ENCODE assay signal across 10 cellular contexts in genomic region chr1:18947570-18947969, GRCh38. TPM values are rescaled to one million over a fixed set of nuclear protein-coding genes. Genes with fewer than 3 reads are reported as not detected.
DNase-seq lines count a peak whose midpoint lies in the region; ATAC-seq and TF ChIP-seq lines count a peak whose summit lies in the region.
"Had no signal": no experiment of that assay in that cellular context is flagged by ENCODE, and none has a peak within 500 bp of the region (broad histone marks: within the 10 kb centered on the region; RNA-seq: fewer than 3 reads in every experiment).

No MANE protein-coding gene starts in this region.

- TF ChIP-seq CTCF in cardiac muscle cell (IDR thresholded peaks at IDR 0.05; ENCODE audit: low read depth, low read length) (no peak), brain (conservative IDR thresholded peaks at IDR 0.05) (no peak), upper lobe of left lung (IDR thresholded peaks at IDR 0.05) (no peak)

- H3K36me3 Mint-ChIP-seq in brain, result no peaks in the 10 kb centered on the region
- H3K36me3 Mint-ChIP-seq in naive B cell, result no peaks in the 10 kb centered on the region

- H3K9me3 ChIP-seq in cardiac muscle cell (ENCODE audit: low read depth) (no peaks in the 10 kb centered on the region), upper lobe of left lung (no peaks in the 10 kb centered on the region)
- H3K9me3 ChIP-seq: right atrium auricular region had no signal

- ATAC-seq in naive B cell (ENCODE audit: low read depth in 2 of 2), result no peak
- no peak for ATAC-seq in upper lobe of left lung (ENCODE audit: low FRiP score in 2 of 2)

- H3K36me3 ChIP-seq in cardiac muscle cell (no peaks in the 10 kb centered on the region), upper lobe of left lung (no peaks in the 10 kb centered on the region)
- H3K36me3 ChIP-seq: right atrium auricular region had no signal

- TF ChIP-seq POLR2A in upper lobe of left lung (IDR thresholded peaks at IDR 0.05) (no peak), erythroblast (IDR thresholded peaks at IDR 0.05; ENCODE audit: low read length) (no peak)

- peaks cover 89% of the 10 kb centered on the region for H3K4me1 Mint-ChIP-seq in brain
- H3K4me1 Mint-ChIP-seq in naive B cell, result peaks cover 66 to 79% (median 79%) of the 10 kb centered on the region in 3 donors

- peaks cover 4% of the 10 kb centered on the region for H3K27me3 Mint-ChIP-seq in brain
- no peaks in the 10 kb centered on the region for H3K27me3 Mint-ChIP-seq in naive B cell

- H3K9me3 Mint-ChIP-seq in brain (peaks cover 0 to 4% (median 0%) of the 10 kb centered on the region in 5 experiments), naive B cell (no peaks in the 10 kb centered on the region)

- peak overlapping the region; percentile 35 to 94 (median 83) for H3K27ac Mint-ChIP-seq in brain
- peak overlapping the region in 3 of 6 donors; percentile 61 to 69 (median 65) for H3K27ac Mint-ChIP-seq in naive B cell

- H3K4me3 ChIP-seq in cardiac muscle cell (no peak overlapping the region), upper lobe of left lung (no peak overlapping the region)
- H3K4me3 ChIP-seq: right atrium auricular region had no signal

- H3K27me3 ChIP-seq in cardiac muscle cell, result no peaks in the 10 kb centered on the region
- H3K27me3 ChIP-seq in upper lobe of left lung, result no peaks in the 10 kb centered on the region
- H3K27me3 ChIP-seq: right atrium auricular region had no signal

- peaks cover 37% of the 10 kb centered on the region for H3K4me1 ChIP-seq in cardiac muscle cell (ENCODE audit: low read depth)
- peaks cover 74 to 85% (median 79%) of the 10 kb centered on the region in 4 donors for H3K4me1 ChIP-seq in upper lobe of left lung

- WGBS in upper lobe of left lung, 2 donors, result 88 to 89% methylated on average over 8 to 9 of the region's 9 CpGs

- H3K4me3 Mint-ChIP-seq in brain, result peak overlapping the region in 2 of 5 experiments; percentile 28 to 56
- H3K4me3 Mint-ChIP-seq in naive B cell, result peak overlapping the region in 5 of 8 donors; percentile 50 to 90 (median 65)

- intact Hi-C loops in cardiac septum (cut with DNase I), result no loop called here

- H3K27ac ChIP-seq in cardiac muscle cell (peak overlapping the region; percentile 45), upper lobe of left lung (peak overlapping the region in 3 of 4 donors; percentile 57 to 92 (median 73))

- TF ChIP-seq EP300 in upper lobe of left lung (IDR thresholded peaks at IDR 0.05), result no peak

- DNase-seq in cardiac muscle cell (ENCODE audit: low read depth in 1 of 2, low spot score in 1 of 2) (no peak), cardiac septum (ENCODE audit: low spot score) (no peak), naive B cell (no peak), upper lobe of left lung (no peak), erythroblast (lab: John Stamatoyannopoulos, UW) (no peak), NCI-H146 treated with DMSO at 0.1 percent for 48 hours (lab: John Stamatoyannopoulos, UW; ENCODE audit: unreplicated experiment) (no peak), NCI-H345 treated with DMSO at 0.1 percent for 48 hours (lab: John Stamatoyannopoulos, UW; ENCODE audit: unreplicated experiment) (no peak)
- DNase-seq: AML-193 had no signal

RNA-seq across cellular contexts. Expression of gene IFFO2, which starts 8.9 kb away (rescaled TPM):
- total RNA-seq in cardiac muscle cell (8.0 and 18.5 TPM in 2 replicates), cardiac septum (4.6 TPM), upper lobe of left lung (10 to 100 TPM in 3 of 6 donors, 1 to 10 TPM in 3; 9.2 to 19.3 (median 11.0) TPM)
- polyA plus RNA-seq in cardiac muscle cell (0.78 and 1.8 TPM in 2 replicates), brain (ENCODE audit: insufficient read depth, low read depth, low replicate concordance) (5.8 TPM), naive B cell (ENCODE audit: low read depth in 6 of 6) (1 to 10 TPM in 4 of 6 donors, under 1 TPM in 2; 0.09 to 3.2 (median 1.4) TPM)

RNA-seq across cellular contexts. Expression of gene ALDH4A1, which starts 45.2 kb away (rescaled TPM):
- total RNA-seq in cardiac muscle cell (103 and 138 TPM in 2 replicates), cardiac septum (50.3 TPM), upper lobe of left lung (10 to 100 TPM in 5 of 6 donors, 1 to 10 TPM in 1; 5.7 to 13.4 (median 11.5) TPM)
- polyA plus RNA-seq in cardiac muscle cell (122 and 126 TPM in 2 replicates), brain (ENCODE audit: insufficient read depth, low read depth, low replicate concordance) (52.0 TPM), naive B cell (ENCODE audit: low read depth in 6 of 6) (1 to 10 TPM in 4 of 6 donors, under 1 TPM in 2; 0.96 to 6.7 (median 1.1) TPM)
